10 cellular contexts compared by ENCODE assay signal in the genomic region with DNA sequence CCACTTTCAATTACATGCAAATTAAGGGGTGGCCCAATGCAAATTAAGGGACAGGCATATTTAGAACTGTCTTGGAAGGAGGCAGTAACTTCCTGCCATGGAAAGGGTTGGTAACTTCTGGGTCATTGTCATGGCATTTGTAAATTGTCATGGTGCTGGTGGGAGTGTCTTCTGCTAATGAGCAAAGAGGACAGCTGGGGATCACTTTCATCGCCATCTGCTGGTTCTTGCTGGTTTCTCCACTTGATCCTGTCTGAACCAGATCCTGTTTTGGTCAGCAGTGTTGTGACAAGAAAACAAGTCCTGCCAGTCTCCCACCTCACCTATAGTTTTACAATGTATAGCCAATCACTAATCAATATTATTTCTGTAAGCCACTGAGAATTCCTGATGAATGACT. TPM values are rescaled to one million over a fixed set of nuclear protein-coding genes. Genes with fewer than 3 reads are reported as not detected.
DNase-seq lines count a peak whose midpoint lies in the region; ATAC-seq and TF ChIP-seq lines count a peak whose summit lies in the region.
"Had no signal": no experiment of that assay in that cellular context is flagged by ENCODE, and none has a peak within 500 bp of the region (broad histone marks: within the 10 kb centered on the region; RNA-seq: fewer than 3 reads in every experiment).

No MANE protein-coding gene starts in this region.

- H3K36me3 ChIP-seq in osteoblast (ENCODE audit: insufficient read depth, low read length) = no peaks in the 10 kb centered on the region
- no peaks in the 10 kb centered on the region for H3K36me3 ChIP-seq in vagina
- no peaks in the 10 kb centered on the region for H3K36me3 ChIP-seq in colonic mucosa

- no peak overlapping the region for H3K4me2 ChIP-seq in osteoblast (ENCODE audit: insufficient read depth, low read length)

- no peak for TF ChIP-seq POLR2A in vagina (IDR thresholded peaks at IDR 0.05)

- H3K9me3 Mint-ChIP-seq in activated naive CD8-positive, alpha-beta T cell treated with anti-CD3 and anti-CD28 coated beads for 36 hours = peaks cover 9% of the 10 kb centered on the region
- H3K9me3 Mint-ChIP-seq: activated naive CD4-positive, alpha-beta T cell treated with anti-CD3 and anti-CD28 coated beads, Interleukin-2, amount 50 U/mL, for 24 hours had no signal

- H2AFZ ChIP-seq in osteoblast (ENCODE audit: low read length) = no peak overlapping the region

- H4K20me1 ChIP-seq in osteoblast (ENCODE audit: insufficient read depth, low read length) = no peaks in the 10 kb centered on the region

- H3K9ac ChIP-seq in colonic mucosa (ENCODE audit: low read depth in 2 of 2, low read length in 2 of 2) = no peak overlapping the region

- no peaks in the 10 kb centered on the region for H3K9me3 ChIP-seq in osteoblast (ENCODE audit: low read depth, low read length)
- H3K9me3 ChIP-seq in vagina = no peaks in the 10 kb centered on the region
- no peaks in the 10 kb centered on the region for H3K9me3 ChIP-seq in colonic mucosa

- no peaks in the 10 kb centered on the region for H3K36me3 Mint-ChIP-seq in activated naive CD8-positive, alpha-beta T cell treated with anti-CD3 and anti-CD28 coated beads for 36 hours
- H3K36me3 Mint-ChIP-seq: activated naive CD4-positive, alpha-beta T cell treated with anti-CD3 and anti-CD28 coated beads, Interleukin-2, amount 50 U/mL, for 24 hours had no signal

- no peaks in the 10 kb centered on the region for H3K4me1 ChIP-seq in osteoblast (ENCODE audit: insufficient read depth, low read length)
- no peaks in the 10 kb centered on the region for H3K4me1 ChIP-seq in vagina
- no peaks in the 10 kb centered on the region for H3K4me1 ChIP-seq in colonic mucosa

- TF ChIP-seq CTCF in LNCaP clone FGC (IDR thresholded peaks at IDR 0.05; ENCODE audit: control insufficient read depth, extremely low read depth, insufficient read depth) (peak; percentile 58), osteoblast (IDR thresholded peaks at IDR 0.05; ENCODE audit: extremely low read depth, low read depth, low read length) (peak; percentile 59), vagina (IDR thresholded peaks at IDR 0.05) (no peak), colonic mucosa (IDR thresholded peaks at IDR 0.05) (no peak)

- intact Hi-C loops in vagina (cut with DNase I) (no loop called here), colonic mucosa (cut with DNase I) (no loop called here)

- H3K27ac ChIP-seq in osteoblast (ENCODE audit: low read depth, low read length) = no peak overlapping the region
- no peak overlapping the region for H3K27ac ChIP-seq in vagina
- no peak overlapping the region for H3K27ac ChIP-seq in colonic mucosa

- H3K79me2 ChIP-seq in osteoblast (ENCODE audit: insufficient read depth, low read length) = no peaks in the 10 kb centered on the region

- no peak overlapping the region for H3K27ac Mint-ChIP-seq in activated naive CD8-positive, alpha-beta T cell treated with anti-CD3 and anti-CD28 coated beads for 36 hours
- H3K27ac Mint-ChIP-seq: activated naive CD4-positive, alpha-beta T cell treated with anti-CD3 and anti-CD28 coated beads, Interleukin-2, amount 50 U/mL, for 24 hours; B cell had no signal

- ATAC-seq in GM21786 (IDR thresholded peaks at IDR 0.05; ENCODE audit: unreplicated experiment) = peak; percentile 62

- H3K4me3 ChIP-seq in LNCaP clone FGC (ENCODE audit: low read depth, low read length) (no peak overlapping the region), osteoblast (ENCODE audit: insufficient read depth, low read length) (no peak overlapping the region), vagina (no peak overlapping the region), colonic mucosa (no peak overlapping the region)

- H3K27me3 ChIP-seq in osteoblast (ENCODE audit: insufficient read depth, low read length) = no peaks in the 10 kb centered on the region
- H3K27me3 ChIP-seq in vagina = no peaks in the 10 kb centered on the region
- H3K27me3 ChIP-seq in colonic mucosa = no peaks in the 10 kb centered on the region

- no peaks in the 10 kb centered on the region for H3K4me1 Mint-ChIP-seq in activated naive CD8-positive, alpha-beta T cell treated with anti-CD3 and anti-CD28 coated beads for 36 hours
- H3K4me1 Mint-ChIP-seq: activated naive CD4-positive, alpha-beta T cell treated with anti-CD3 and anti-CD28 coated beads, Interleukin-2, amount 50 U/mL, for 24 hours; B cell had no signal

- peaks cover 8% of the 10 kb centered on the region for H3K27me3 Mint-ChIP-seq in activated naive CD8-positive, alpha-beta T cell treated with anti-CD3 and anti-CD28 coated beads for 36 hours

- DNase-seq in NCI-H2107 treated with DMSO at 0.1 percent for 48 hours (lab: John Stamatoyannopoulos, UW; ENCODE audit: unreplicated experiment) (peak; percentile 12), NCI-H2107 (lab: John Stamatoyannopoulos, UW) (no peak), LNCaP clone FGC (ENCODE audit: low read depth) (peak; percentile 32), osteoblast (ENCODE audit: insufficient read length, low spot score, missing footprints) (no peak), vagina (ENCODE audit: extremely low spot score in 2 of 2) (no peak), colonic mucosa (no peak)
- DNase-seq in activated naive CD8-positive, alpha-beta T cell treated with anti-CD3 and anti-CD28 coated beads for 36 hours = peak; percentile 10

- H3K4me3 Mint-ChIP-seq in activated naive CD8-positive, alpha-beta T cell treated with anti-CD3 and anti-CD28 coated beads for 36 hours = no peak overlapping the region
- H3K4me3 Mint-ChIP-seq: activated naive CD4-positive, alpha-beta T cell treated with anti-CD3 and anti-CD28 coated beads, Interleukin-2, amount 50 U/mL, for 24 hours; B cell had no signal

RNA-seq across cellular contexts. Expression of a gene that starts 23.4 kb away (rescaled TPM):
- not detected for total RNA-seq in activated naive CD8-positive, alpha-beta T cell treated with anti-CD3 and anti-CD28 coated beads for 36 hours
- total RNA-seq in osteoblast (under 0.01 TPM in 1 of 2 replicates, not detected in the other), vagina (not detected), colonic mucosa (not detected)
- total RNA-seq: B cell had no signal

Comparison
In these comparisons a context has a peak if more than half of its experiments do, and no peak if none do; other contexts are left out.
1. DNase-seq: peak in NCI-H2107 treated with DMSO at 0.1 percent for 48 hours (single experiment), LNCaP clone FGC (single experiment) and activated naive CD8-positive, alpha-beta T cell treated with anti-CD3 and anti-CD28 coated beads for 36 hours (single experiment); none in NCI-H2107 (single experiment), osteoblast (single experiment), vagina (0 of 2) and colonic mucosa (single experiment).
2. CTCF ChIP-seq: peak in LNCaP clone FGC (single experiment) and osteoblast (single experiment); none in vagina (0 of 3) and colonic mucosa (single experiment).